ENCODE assay signal across 8 cellular contexts in the genomic region with DNA sequence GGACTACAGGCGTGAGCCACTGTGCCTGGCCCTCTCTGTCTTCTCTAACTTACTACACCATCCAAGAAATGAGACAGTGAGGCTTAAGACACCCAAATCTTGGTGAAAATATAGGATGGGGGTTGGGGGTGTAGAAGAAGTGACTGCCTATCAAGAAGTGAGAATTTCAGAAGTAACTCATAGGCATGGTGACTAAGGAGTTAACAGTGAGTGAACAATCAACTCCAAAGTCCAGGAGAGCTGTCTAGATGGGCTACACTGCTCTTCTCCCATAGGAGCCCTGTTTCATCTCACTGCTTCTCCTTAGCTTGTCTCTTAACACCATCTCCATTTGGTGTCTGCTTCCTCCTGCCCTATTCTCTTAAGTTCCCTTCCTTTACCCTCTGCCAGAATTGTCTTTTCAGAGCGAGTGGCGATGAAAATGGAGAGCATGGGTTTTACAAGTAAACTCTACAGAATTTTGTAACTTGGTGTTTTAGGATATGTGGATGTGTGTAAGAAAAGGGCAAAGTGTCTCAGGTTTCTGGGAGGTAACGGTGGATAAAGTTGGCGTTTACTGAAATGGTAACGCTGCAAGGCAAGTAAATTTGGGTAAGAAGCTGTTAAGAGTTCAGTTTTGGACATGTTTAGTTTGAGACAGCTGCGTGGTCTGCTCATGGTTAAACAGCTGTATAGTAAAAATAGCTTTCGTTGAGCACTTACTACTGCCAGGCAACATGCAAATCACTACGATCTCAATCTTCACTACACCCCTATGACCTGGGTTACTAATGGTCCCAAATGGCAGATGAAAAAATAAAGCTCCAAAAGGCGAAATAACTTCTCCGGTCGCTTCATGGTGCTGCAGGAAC. TPM values are rescaled to one million over a fixed set of nuclear protein-coding genes. Genes with fewer than 3 reads are reported as not detected.
A peak's percentile ranks its signal among the peaks of the same experiment; 100 is the strongest.
DNase-seq lines count a peak whose midpoint lies in the region; TF ChIP-seq lines count a peak whose summit lies in the region.

No MANE protein-coding gene starts in this region.

- DNase-seq in HCEC 1CT (peak; percentile 6), MM.1S (peak; percentile 68), NCI-H1436 (lab: John Stamatoyannopoulos, UW) (no peak), SK-N-DZ (ENCODE audit: low spot score) (no peak), DMS114 treated with DMSO at 0.1 percent for 48 hours (lab: John Stamatoyannopoulos, UW; ENCODE audit: unreplicated experiment) (no peak)

- TF ChIP-seq CTCF in GM12875 (IDR thresholded peaks at IDR 0.05; ENCODE audit: borderline replicate concordance, insufficient read depth, low read depth, low read length), result no peak
- no peak for TF ChIP-seq CTCF in MM.1S (IDR thresholded peaks at IDR 0.05; ENCODE audit: low read length)

- H3K9ac ChIP-seq in MM.1S (ENCODE audit: low read length), result peak overlapping the region; percentile 77

- H3K27ac Mint-ChIP-seq in dendritic cell treated with granulocyte-macrophage colony-stimulating factor and Interleukin-4, amounts not matched to agents 40 ng/mL and 50 ng/mL, for 4 days, result peak overlapping the region; percentile 98

- no peaks in the 10 kb centered on the region for H3K36me3 ChIP-seq in MM.1S (replicated peaks; ENCODE audit: insufficient read depth, low read length)

- H3K4me2 ChIP-seq in MM.1S (ENCODE audit: low read depth, low read length), result peak overlapping the region; percentile 75

- H3K4me1 ChIP-seq in MM.1S (ENCODE audit: low read length), result peaks cover 8% of the 10 kb centered on the region
- H3K4me1 ChIP-seq in mononuclear cell (ENCODE audit: insufficient read depth, low read length), result peaks cover 22% of the 10 kb centered on the region

- peaks cover 18% of the 10 kb centered on the region for H3F3A ChIP-seq in MM.1S (ENCODE audit: insufficient read depth, low read length)

- H3K36me3 Mint-ChIP-seq in dendritic cell treated with granulocyte-macrophage colony-stimulating factor and Interleukin-4, amounts not matched to agents 40 ng/mL and 50 ng/mL, for 4 days (ENCODE audit: low read depth), result peaks cover 42% of the 10 kb centered on the region

- no peaks in the 10 kb centered on the region for H3K9me2 ChIP-seq in MM.1S (replicated peaks; ENCODE audit: insufficient read depth, low read length)

- H2AFZ ChIP-seq in MM.1S (ENCODE audit: low read length), result peak overlapping the region; percentile 59

- no peaks in the 10 kb centered on the region for H3K9me3 Mint-ChIP-seq in dendritic cell treated with granulocyte-macrophage colony-stimulating factor and Interleukin-4, amounts not matched to agents 40 ng/mL and 50 ng/mL, for 4 days

- H3K79me2 ChIP-seq in MM.1S (ENCODE audit: low read length), result peaks cover 40% of the 10 kb centered on the region

- peaks cover 2% of the 10 kb centered on the region for H3K27me3 Mint-ChIP-seq in dendritic cell treated with granulocyte-macrophage colony-stimulating factor and Interleukin-4, amounts not matched to agents 40 ng/mL and 50 ng/mL, for 4 days

- peaks cover 17% of the 10 kb centered on the region for H3K4me1 Mint-ChIP-seq in dendritic cell treated with granulocyte-macrophage colony-stimulating factor and Interleukin-4, amounts not matched to agents 40 ng/mL and 50 ng/mL, for 4 days (ENCODE audit: low read depth)

- intact Hi-C loops in dendritic cell treated with granulocyte-macrophage colony-stimulating factor and Interleukin-4, amounts not matched to agents 40 ng/mL and 50 ng/mL, for 4 days (cut with micrococcal nuclease), result loop anchor here (1.0 kb wide), 1 partner anchor 155 kb away; no protein-coding TSS in a partner anchor

- peak overlapping the region; percentile 97 for H3K4me3 Mint-ChIP-seq in dendritic cell treated with granulocyte-macrophage colony-stimulating factor and Interleukin-4, amounts not matched to agents 40 ng/mL and 50 ng/mL, for 4 days

- no peaks in the 10 kb centered on the region for H3K27me3 ChIP-seq in MM.1S (replicated peaks; ENCODE audit: insufficient read depth, low read length)
- no peaks in the 10 kb centered on the region for H3K27me3 ChIP-seq in mononuclear cell (ENCODE audit: insufficient read depth, low read length)

- H3K9me3 ChIP-seq in MM.1S (replicated peaks; ENCODE audit: insufficient read depth, low read length), result no peaks in the 10 kb centered on the region
- H3K9me3 ChIP-seq in mononuclear cell (ENCODE audit: low read depth, low read length), result no peaks in the 10 kb centered on the region

- H4K20me1 ChIP-seq in MM.1S (ENCODE audit: insufficient read depth, low read length), result no peaks in the 10 kb centered on the region

- H3K27ac ChIP-seq in MM.1S (ENCODE audit: low read length), result peak overlapping the region; percentile 89

- H3K4me3 ChIP-seq in GM12875 (ENCODE audit: low read depth, low read length) (peak overlapping the region; percentile 82), MM.1S (ENCODE audit: low read length) (peak overlapping the region; percentile 78), mononuclear cell (ENCODE audit: low read length) (peak overlapping the region; percentile 99)

RNA-seq across cellular contexts. Expression of a gene that starts 22.5 kb away (rescaled TPM):
- total RNA-seq in mononuclear cell, result not detected
- polyA plus RNA-seq in SK-N-DZ (2014; cell fraction: cytosol; rRNA removed), result not detected in 2 replicates
- polyA plus RNA-seq in SK-N-DZ (2014; cell fraction: nucleus; rRNA removed), result not detected in 2 replicates

Comparison
In these comparisons a context has a peak if more than half of its experiments do, and no peak if none do; other contexts are left out.
1. DNase-seq: peak in HCEC 1CT (single experiment) and MM.1S (single experiment); none in NCI-H1436 (single experiment), SK-N-DZ (single experiment) and DMS114 treated with DMSO at 0.1 percent for 48 hours (single experiment).
2. Peak in every context shown above with its lines, with median percentiles within 50 percentile points of each other: H3K4me3 ChIP-seq.